ENCODE assay signal across 23 cellular contexts in the genomic region with DNA sequence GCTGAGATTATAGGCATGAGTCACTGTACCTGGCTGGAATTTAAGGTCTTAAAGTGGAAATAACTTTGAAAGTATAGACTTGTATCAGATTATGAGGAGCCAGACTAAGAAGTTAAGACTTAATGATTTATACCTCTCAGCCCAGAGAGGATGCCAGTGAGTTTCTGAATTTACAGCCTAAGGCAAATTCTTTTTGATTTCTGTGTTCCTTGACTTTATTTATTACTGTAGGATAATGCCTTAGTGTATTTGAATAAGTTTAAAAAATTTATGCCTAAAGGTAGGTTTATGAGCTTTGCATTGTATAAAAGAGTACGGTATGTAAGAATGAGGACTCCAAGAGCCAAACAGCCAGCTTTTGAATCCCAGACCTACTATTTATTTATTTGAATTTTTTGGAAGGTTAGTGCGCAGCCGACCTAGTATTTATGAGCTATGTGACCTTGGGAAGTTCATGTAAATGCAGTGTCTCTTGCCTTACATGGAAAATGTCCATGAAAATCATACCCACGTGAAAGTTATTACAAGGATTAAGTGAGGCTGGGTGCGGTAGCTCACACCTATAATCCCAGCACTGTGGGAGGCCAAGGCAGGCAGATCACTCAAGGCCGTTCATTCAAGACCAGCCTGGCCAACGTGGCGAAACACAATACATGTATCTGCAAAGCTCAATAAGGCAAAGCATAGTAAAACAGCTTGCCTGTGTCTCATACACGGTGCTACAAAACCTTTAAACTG.
"Had no signal": no experiment of that assay in that cellular context is flagged by ENCODE, and none has a peak within 500 bp of the region (broad histone marks: within the 10 kb centered on the region; RNA-seq: fewer than 3 reads in every experiment).

No MANE protein-coding gene starts in this region.

- H3K27me3 ChIP-seq: body of pancreas, colonic mucosa, upper lobe of left lung had no signal

- H3K36me3 ChIP-seq: colonic mucosa, esophagus squamous epithelium, upper lobe of left lung had no signal

- H3K9me3 Mint-ChIP-seq: activated B cell treated with CpG ODN at 0.5 μM for 24 hours; activated CD8-positive, alpha-beta T cell treated with anti-CD3 and anti-CD28 coated beads for 36 hours had no signal

- H3K27ac ChIP-seq: body of pancreas, colonic mucosa, upper lobe of left lung had no signal

- H3K4me1 ChIP-seq: colonic mucosa had no signal

- DNase-seq: activated B cell treated with CpG ODN at 0.5 μM for 24 hours; activated CD4-positive, alpha-beta T cell treated with anti-CD3 and anti-CD28 coated beads for 48 hours; activated CD8-positive, alpha-beta T cell treated with anti-CD3 and anti-CD28 coated beads for 36 hours; activated gamma-delta T cell; activated T-cell treated with anti-CD3 and anti-CD28 coated beads, Interleukin-2, amount 50 U/mL, for 48 hours; amygdala; body of pancreas; central memory CD4-positive, alpha-beta T cell; colonic mucosa; esophagus squamous epithelium; hippocampal formation; left ventricle myocardium superior; mesenchymal stem cell; natural killer cell; nucleus accumbens; posterior cingulate gyrus; small intestine; stimulated activated CD4-positive, alpha-beta T cell treated with anti-CD3 and anti-CD28 coated beads, Interleukin-4, amount 100 ng/mL, for 24 hours; stimulated activated naive CD4-positive, alpha-beta T cell; substantia nigra; T-helper 17 cell; upper lobe of left lung had no signal

- H3K27me3 Mint-ChIP-seq: activated B cell treated with CpG ODN at 0.5 μM for 24 hours; activated CD8-positive, alpha-beta T cell treated with anti-CD3 and anti-CD28 coated beads for 36 hours; T-helper 17 cell had no signal

- H3K36me3 Mint-ChIP-seq: natural killer cell had no signal

- ATAC-seq: activated CD8-positive, alpha-beta T cell treated with anti-CD3 and anti-CD28 coated beads for 36 hours; activated naive CD4-positive, alpha-beta T cell treated with anti-CD3 and anti-CD28 coated beads, Interleukin-2, amount 50 U/mL, for 72 hours; body of pancreas; left ventricle myocardium superior; natural killer cell; T-helper 17 cell had no signal

- H3K4me1 Mint-ChIP-seq: activated B cell treated with CpG ODN at 0.5 μM for 24 hours, T-helper 17 cell had no signal

- H3K4me3 ChIP-seq: body of pancreas, colonic mucosa, esophagus squamous epithelium, upper lobe of left lung had no signal

- H3K4me3 Mint-ChIP-seq: activated B cell treated with CpG ODN at 0.5 μM for 24 hours; activated CD8-positive, alpha-beta T cell treated with anti-CD3 and anti-CD28 coated beads for 36 hours; natural killer cell; T-helper 17 cell had no signal

- H3K27ac Mint-ChIP-seq: activated B cell treated with CpG ODN at 0.5 μM for 24 hours; activated CD8-positive, alpha-beta T cell treated with anti-CD3 and anti-CD28 coated beads for 36 hours; activated naive CD4-positive, alpha-beta T cell treated with anti-CD3 and anti-CD28 coated beads, Interleukin-2, amount 50 U/mL, for 72 hours; natural killer cell; T-helper 17 cell had no signal

- H3K9me3 ChIP-seq: body of pancreas, colonic mucosa, esophagus squamous epithelium, upper lobe of left lung had no signal
